In genomic region chr3:10370429-10370828, GRCh38 we compare ENCODE assay signal across 1 cellular context.
A peak's percentile ranks its signal among the peaks of the same experiment; 100 is the strongest.
TF ChIP-seq lines count a peak whose summit lies in the region.

No MANE protein-coding gene starts in this region.

TF ChIP-seq in K562, 482 proteins besides CTCF, POLR2A, EP300 and RAD21 (continued from another document and continues in another):
- TF ChIP-seq, protein P1, sequence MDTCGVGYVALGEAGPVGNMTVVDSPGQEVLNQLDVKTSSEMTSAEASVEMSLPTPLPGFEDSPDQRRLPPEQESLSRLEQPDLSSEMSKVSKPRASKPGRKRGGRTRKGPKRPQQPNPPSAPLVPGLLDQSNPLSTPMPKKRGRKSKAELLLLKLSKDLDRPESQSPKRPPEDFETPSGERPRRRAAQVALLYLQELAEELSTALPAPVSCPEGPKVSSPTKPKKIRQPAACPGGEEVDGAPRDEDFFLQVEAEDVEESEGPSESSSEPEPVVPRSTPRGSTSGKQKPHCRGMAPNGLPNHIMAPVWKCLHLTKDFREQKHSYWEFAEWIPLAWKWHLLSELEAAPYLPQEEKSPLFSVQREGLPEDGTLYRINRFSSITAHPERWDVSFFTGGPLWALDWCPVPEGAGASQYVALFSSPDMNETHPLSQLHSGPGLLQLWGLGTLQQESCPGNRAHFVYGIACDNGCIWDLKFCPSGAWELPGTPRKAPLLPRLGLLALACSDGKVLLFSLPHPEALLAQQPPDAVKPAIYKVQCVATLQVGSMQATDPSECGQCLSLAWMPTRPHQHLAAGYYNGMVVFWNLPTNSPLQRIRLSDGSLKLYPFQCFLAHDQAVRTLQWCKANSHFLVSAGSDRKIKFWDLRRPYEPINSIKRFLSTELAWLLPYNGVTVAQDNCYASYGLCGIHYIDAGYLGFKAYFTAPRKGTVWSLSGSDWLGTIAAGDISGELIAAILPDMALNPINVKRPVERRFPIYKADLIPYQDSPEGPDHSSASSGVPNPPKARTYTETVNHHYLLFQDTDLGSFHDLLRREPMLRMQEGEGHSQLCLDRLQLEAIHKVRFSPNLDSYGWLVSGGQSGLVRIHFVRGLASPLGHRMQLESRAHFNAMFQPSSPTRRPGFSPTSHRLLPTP (IDR thresholded peaks at IDR 0.05; ENCODE audit: borderline replicate concordance, extremely low read depth, insufficient read length) = no peak
- no peak for TF ChIP-seq ELF2 (CRISPR knock-in tag; IDR thresholded peaks at IDR 0.05)
- no peak for TF ChIP-seq TOE1 (IDR thresholded peaks at IDR 0.05; ENCODE audit: borderline replicate concordance)
- TF ChIP-seq TOE1 (CRISPR knock-in tag; IDR thresholded peaks at IDR 0.05; ENCODE audit: borderline replicate concordance, low read depth) = no peak
- TF ChIP-seq SMAD1 (IDR thresholded peaks at IDR 0.05; ENCODE audit: low read depth, low read length, partially characterized antibody) = no peak
- TF ChIP-seq ZNF121 (CRISPR knock-in tag; conservative IDR thresholded peaks at IDR 0.05) = no peak
- peak; percentile 68 for TF ChIP-seq MAFF (IDR thresholded peaks at IDR 0.05; ENCODE audit: low read length)
- TF ChIP-seq CUX1 (CRISPR knock-in tag; IDR thresholded peaks at IDR 0.05) = no peak
- TF ChIP-seq, protein P2, sequence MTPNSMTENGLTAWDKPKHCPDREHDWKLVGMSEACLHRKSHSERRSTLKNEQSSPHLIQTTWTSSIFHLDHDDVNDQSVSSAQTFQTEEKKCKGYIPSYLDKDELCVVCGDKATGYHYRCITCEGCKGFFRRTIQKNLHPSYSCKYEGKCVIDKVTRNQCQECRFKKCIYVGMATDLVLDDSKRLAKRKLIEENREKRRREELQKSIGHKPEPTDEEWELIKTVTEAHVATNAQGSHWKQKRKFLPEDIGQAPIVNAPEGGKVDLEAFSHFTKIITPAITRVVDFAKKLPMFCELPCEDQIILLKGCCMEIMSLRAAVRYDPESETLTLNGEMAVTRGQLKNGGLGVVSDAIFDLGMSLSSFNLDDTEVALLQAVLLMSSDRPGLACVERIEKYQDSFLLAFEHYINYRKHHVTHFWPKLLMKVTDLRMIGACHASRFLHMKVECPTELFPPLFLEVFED (CRISPR knock-in tag; conservative IDR thresholded peaks at IDR 0.05) = no peak
- TF ChIP-seq ZBTB17 (CRISPR knock-in tag; IDR thresholded peaks at IDR 0.05) = no peak
- TF ChIP-seq RBM14 (IDR thresholded peaks at IDR 0.05; ENCODE audit: borderline replicate concordance, insufficient read depth, low read depth, low read length) = no peak
- no peak for TF ChIP-seq ZNF77 (CRISPR knock-in tag; IDR thresholded peaks at IDR 0.05)
- TF ChIP-seq ZNF561 (CRISPR knock-in tag; conservative IDR thresholded peaks at IDR 0.05) = no peak
- no peak for TF ChIP-seq XRCC3 (IDR thresholded peaks at IDR 0.05)
- no peak for TF ChIP-seq NFIX (CRISPR knock-in tag; IDR thresholded peaks at IDR 0.05; ENCODE audit: low read depth)
- TF ChIP-seq, protein P3, sequence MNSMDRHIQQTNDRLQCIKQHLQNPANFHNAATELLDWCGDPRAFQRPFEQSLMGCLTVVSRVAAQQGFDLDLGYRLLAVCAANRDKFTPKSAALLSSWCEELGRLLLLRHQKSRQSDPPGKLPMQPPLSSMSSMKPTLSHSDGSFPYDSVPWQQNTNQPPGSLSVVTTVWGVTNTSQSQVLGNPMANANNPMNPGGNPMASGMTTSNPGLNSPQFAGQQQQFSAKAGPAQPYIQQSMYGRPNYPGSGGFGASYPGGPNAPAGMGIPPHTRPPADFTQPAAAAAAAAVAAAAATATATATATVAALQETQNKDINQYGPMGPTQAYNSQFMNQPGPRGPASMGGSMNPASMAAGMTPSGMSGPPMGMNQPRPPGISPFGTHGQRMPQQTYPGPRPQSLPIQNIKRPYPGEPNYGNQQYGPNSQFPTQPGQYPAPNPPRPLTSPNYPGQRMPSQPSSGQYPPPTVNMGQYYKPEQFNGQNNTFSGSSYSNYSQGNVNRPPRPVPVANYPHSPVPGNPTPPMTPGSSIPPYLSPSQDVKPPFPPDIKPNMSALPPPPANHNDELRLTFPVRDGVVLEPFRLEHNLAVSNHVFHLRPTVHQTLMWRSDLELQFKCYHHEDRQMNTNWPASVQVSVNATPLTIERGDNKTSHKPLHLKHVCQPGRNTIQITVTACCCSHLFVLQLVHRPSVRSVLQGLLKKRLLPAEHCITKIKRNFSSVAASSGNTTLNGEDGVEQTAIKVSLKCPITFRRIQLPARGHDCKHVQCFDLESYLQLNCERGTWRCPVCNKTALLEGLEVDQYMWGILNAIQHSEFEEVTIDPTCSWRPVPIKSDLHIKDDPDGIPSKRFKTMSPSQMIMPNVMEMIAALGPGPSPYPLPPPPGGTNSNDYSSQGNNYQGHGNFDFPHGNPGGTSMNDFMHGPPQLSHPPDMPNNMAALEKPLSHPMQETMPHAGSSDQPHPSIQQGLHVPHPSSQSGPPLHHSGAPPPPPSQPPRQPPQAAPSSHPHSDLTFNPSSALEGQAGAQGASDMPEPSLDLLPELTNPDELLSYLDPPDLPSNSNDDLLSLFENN (IDR thresholded peaks at IDR 0.05; ENCODE audit: low read depth in 2 of 2, low read length in 2 of 2) = no peak
- no peak for TF ChIP-seq HOXB6 (CRISPR knock-in tag; IDR thresholded peaks at IDR 0.05; ENCODE audit: borderline replicate concordance)
- TF ChIP-seq TBL1XR1 (IDR thresholded peaks at IDR 0.05; ENCODE audit: low read length in 2 of 2) = no peak
- TF ChIP-seq ZNF445 (CRISPR knock-in tag; IDR thresholded peaks at IDR 0.05; ENCODE audit: low read depth) = no peak
- TF ChIP-seq, protein P4, sequence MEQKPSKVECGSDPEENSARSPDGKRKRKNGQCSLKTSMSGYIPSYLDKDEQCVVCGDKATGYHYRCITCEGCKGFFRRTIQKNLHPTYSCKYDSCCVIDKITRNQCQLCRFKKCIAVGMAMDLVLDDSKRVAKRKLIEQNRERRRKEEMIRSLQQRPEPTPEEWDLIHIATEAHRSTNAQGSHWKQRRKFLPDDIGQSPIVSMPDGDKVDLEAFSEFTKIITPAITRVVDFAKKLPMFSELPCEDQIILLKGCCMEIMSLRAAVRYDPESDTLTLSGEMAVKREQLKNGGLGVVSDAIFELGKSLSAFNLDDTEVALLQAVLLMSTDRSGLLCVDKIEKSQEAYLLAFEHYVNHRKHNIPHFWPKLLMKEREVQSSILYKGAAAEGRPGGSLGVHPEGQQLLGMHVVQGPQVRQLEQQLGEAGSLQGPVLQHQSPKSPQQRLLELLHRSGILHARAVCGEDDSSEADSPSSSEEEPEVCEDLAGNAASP (IDR thresholded peaks at IDR 0.05) = no peak
- TF ChIP-seq GABPB2 (CRISPR knock-in tag; conservative IDR thresholded peaks at IDR 0.05) = no peak
- no peak for TF ChIP-seq ZNF57 (CRISPR knock-in tag; IDR thresholded peaks at IDR 0.05)
- TF ChIP-seq SMC3 (conservative IDR thresholded peaks at IDR 0.05; ENCODE audit: insufficient read depth, low read depth, low read length) = no peak
- TF ChIP-seq ZBTB26 (CRISPR knock-in tag; IDR thresholded peaks at IDR 0.05) = no peak
- TF ChIP-seq SREBF2 (CRISPR knock-in tag; IDR thresholded peaks at IDR 0.05) = no peak
- TF ChIP-seq ZFPM2 (CRISPR knock-in tag; IDR thresholded peaks at IDR 0.05) = no peak
- no peak for TF ChIP-seq ZNF212 (CRISPR knock-in tag; IDR thresholded peaks at IDR 0.05)
- no peak for TF ChIP-seq EP400 (IDR thresholded peaks at IDR 0.05)
- no peak for TF ChIP-seq ZNF324 (CRISPR knock-in tag; IDR thresholded peaks at IDR 0.05)
- TF ChIP-seq PURB (CRISPR knock-in tag; IDR thresholded peaks at IDR 0.05; ENCODE audit: low read depth) = no peak
- no peak for TF ChIP-seq GTF2A2 (tag; IDR thresholded peaks at IDR 0.05)
- no peak for TF ChIP-seq ZNF696 (CRISPR knock-in tag; conservative IDR thresholded peaks at IDR 0.05)
- no peak for TF ChIP-seq ZNF253 (CRISPR knock-in tag; conservative IDR thresholded peaks at IDR 0.05)
- no peak for TF ChIP-seq ZNF778 (CRISPR knock-in tag; IDR thresholded peaks at IDR 0.05)
- no peak for TF ChIP-seq NR3C1 (CRISPR knock-in tag; IDR thresholded peaks at IDR 0.05)
- no peak for TF ChIP-seq MEF2D (tag; conservative IDR thresholded peaks at IDR 0.05; ENCODE audit: low read depth)
- TF ChIP-seq TSC22D4 (tag; IDR thresholded peaks at IDR 0.05) = no peak
- TF ChIP-seq TCFL5 (CRISPR knock-in tag; conservative IDR thresholded peaks at IDR 0.05) = no peak
- no peak for TF ChIP-seq SP2 (IDR thresholded peaks at IDR 0.05; ENCODE audit: extremely low read depth, low read depth, low read length, poor library complexity, severe bottlenecking)
- TF ChIP-seq JUN (IDR thresholded peaks at IDR 0.05; ENCODE audit: borderline replicate concordance, low read depth, low read length) = no peak
- no peak for TF ChIP-seq JUN (CRISPR knock-in tag; IDR thresholded peaks at IDR 0.05; ENCODE audit: borderline replicate concordance)
- TF ChIP-seq SNRNP70 (optimal IDR thresholded peaks at IDR 0.05; ENCODE audit: low read depth, low read length) = no peak
- peak; percentile 54; the same call in 1 of the 2 replicates for TF ChIP-seq BACH1 (tag; IDR thresholded peaks at IDR 0.05)
- TF ChIP-seq CBX5 (IDR thresholded peaks at IDR 0.05; ENCODE audit: borderline replicate concordance, low read depth) = no peak
- no peak for TF ChIP-seq SRF (CRISPR knock-in tag; IDR thresholded peaks at IDR 0.05)
- TF ChIP-seq, protein P5, sequence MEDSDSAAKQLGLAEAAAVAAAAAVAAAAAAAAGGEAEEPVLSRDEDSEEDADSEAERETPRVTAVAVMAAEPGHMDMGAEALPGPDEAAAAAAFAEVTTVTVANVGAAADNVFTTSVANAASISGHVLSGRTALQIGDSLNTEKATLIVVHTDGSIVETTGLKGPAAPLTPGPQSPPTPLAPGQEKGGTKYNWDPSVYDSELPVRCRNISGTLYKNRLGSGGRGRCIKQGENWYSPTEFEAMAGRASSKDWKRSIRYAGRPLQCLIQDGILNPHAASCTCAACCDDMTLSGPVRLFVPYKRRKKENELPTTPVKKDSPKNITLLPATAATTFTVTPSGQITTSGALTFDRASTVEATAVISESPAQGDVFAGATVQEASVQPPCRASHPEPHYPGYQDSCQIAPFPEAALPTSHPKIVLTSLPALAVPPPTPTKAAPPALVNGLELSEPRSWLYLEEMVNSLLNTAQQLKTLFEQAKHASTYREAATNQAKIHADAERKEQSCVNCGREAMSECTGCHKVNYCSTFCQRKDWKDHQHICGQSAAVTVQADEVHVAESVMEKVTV (CRISPR knock-in tag; IDR thresholded peaks at IDR 0.05) = no peak
- no peak for TF ChIP-seq ZNF644 (tag; IDR thresholded peaks at IDR 0.05; ENCODE audit: low read depth)
- no peak for TF ChIP-seq RBM15 (IDR thresholded peaks at IDR 0.05; ENCODE audit: insufficient read depth, low read length)
- TF ChIP-seq DDX20 (tag; IDR thresholded peaks at IDR 0.05; ENCODE audit: low read depth) = no peak
- no peak for TF ChIP-seq FOXP1 (CRISPR knock-in tag; IDR thresholded peaks at IDR 0.05)
- no peak for TF ChIP-seq SIN3A (IDR thresholded peaks at IDR 0.05; ENCODE audit: borderline replicate concordance in 2 of 2, control insufficient read depth in 1 of 2, low read depth in 2 of 2, low read length in 2 of 2)
- TF ChIP-seq MBD1 (CRISPR knock-in tag; IDR thresholded peaks at IDR 0.05) = no peak
- no peak for TF ChIP-seq MXI1 (IDR thresholded peaks at IDR 0.05; ENCODE audit: low read depth, low read length)
- peak in 1 of 2 experiments; percentile 17; a peak in 2 of 4 replicates for TF ChIP-seq NRF1 (conservative IDR thresholded peaks at IDR 0.05 in 1 of 2, IDR thresholded peaks at IDR 0.05 in 1 of 2)
- TF ChIP-seq KAT2B (IDR thresholded peaks at IDR 0.05; ENCODE audit: low read depth, low read length) = no peak
